ENCODE assay signal across 1 cellular context in genomic region chr12:7039403-7039802, GRCh38.
A peak's percentile ranks its signal among the peaks of the same experiment; 100 is the strongest.
TF ChIP-seq lines count a peak whose summit lies in the region.

No MANE protein-coding gene starts in this region.

TF ChIP-seq in HepG2, 621 proteins besides CTCF, POLR2A, EP300 and RAD21:
- TF ChIP-seq, protein P1, sequence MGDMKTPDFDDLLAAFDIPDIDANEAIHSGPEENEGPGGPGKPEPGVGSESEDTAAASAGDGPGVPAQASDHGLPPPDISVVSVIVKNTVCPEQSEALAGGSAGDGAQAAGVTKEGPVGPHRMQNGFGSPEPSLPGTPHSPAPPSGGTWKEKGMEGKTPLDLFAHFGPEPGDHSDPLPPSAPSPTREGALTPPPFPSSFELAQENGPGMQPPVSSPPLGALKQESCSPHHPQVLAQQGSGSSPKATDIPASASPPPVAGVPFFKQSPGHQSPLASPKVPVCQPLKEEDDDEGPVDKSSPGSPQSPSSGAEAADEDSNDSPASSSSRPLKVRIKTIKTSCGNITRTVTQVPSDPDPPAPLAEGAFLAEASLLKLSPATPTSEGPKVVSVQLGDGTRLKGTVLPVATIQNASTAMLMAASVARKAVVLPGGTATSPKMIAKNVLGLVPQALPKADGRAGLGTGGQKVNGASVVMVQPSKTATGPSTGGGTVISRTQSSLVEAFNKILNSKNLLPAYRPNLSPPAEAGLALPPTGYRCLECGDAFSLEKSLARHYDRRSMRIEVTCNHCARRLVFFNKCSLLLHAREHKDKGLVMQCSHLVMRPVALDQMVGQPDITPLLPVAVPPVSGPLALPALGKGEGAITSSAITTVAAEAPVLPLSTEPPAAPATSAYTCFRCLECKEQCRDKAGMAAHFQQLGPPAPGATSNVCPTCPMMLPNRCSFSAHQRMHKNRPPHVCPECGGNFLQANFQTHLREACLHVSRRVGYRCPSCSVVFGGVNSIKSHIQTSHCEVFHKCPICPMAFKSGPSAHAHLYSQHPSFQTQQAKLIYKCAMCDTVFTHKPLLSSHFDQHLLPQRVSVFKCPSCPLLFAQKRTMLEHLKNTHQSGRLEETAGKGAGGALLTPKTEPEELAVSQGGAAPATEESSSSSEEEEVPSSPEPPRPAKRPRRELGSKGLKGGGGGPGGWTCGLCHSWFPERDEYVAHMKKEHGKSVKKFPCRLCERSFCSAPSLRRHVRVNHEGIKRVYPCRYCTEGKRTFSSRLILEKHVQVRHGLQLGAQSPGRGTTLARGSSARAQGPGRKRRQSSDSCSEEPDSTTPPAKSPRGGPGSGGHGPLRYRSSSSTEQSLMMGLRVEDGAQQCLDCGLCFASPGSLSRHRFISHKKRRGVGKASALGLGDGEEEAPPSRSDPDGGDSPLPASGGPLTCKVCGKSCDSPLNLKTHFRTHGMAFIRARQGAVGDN (CRISPR knock-in tag; IDR thresholded peaks at IDR 0.05): 0 out of 2 replicates have a peak, but pooled peaks have one; percentile 8
- no peak for TF ChIP-seq NFATC3 (CRISPR knock-in tag; IDR thresholded peaks at IDR 0.05)
